In the genomic region with DNA sequence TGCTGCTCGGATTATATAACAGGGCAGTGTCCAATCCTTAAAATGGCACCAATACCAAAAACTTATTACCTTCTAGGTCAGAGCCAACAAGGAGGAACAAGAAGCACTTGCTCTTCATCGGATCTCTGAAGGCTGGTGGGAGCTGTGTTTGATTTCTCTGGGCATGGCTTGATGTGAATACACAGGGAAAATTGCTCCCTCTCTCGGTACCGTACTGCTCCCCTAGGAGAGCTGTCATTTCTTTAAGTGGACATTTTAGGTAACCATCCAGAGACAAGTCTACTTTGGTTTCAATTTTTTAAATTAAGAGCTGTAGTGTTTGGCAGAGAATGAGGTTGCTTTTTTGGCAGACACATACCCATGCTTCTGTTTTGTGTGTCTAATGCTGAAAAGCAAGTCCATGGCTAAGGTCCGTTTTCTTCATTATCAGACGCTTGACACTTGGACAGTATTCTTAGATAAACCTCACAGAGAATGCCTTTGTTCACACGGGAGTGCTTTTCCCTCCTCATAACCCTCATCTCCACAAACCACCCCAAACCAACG, we compare ENCODE assay signal across 20 cellular contexts.
DNase-seq lines count a peak whose midpoint lies in the region; FAIRE-seq and TF ChIP-seq lines count a peak whose summit lies in the region.
"Had no signal": no experiment of that assay in that cellular context is flagged by ENCODE, and none has a peak within 500 bp of the region (broad histone marks: within the 10 kb centered on the region; RNA-seq: fewer than 3 reads in every experiment).

No MANE protein-coding gene starts in this region.

- H3K9me3 ChIP-seq in SK-N-MC (ENCODE audit: low read depth, low read length) (no peaks in the 10 kb centered on the region), kidney (ENCODE audit: control insufficient read depth in 1 of 2, low read length in 2 of 2) (peaks cover 2 to 4% of the 10 kb centered on the region in 2 donors)
- H3K9me3 ChIP-seq: body of pancreas had no signal

- H3K4me1 Mint-ChIP-seq in nephron progenitor cell (peaks cover 11% of the 10 kb centered on the region), Calu3 (ENCODE audit: low read depth, unreplicated experiment) (no peaks in the 10 kb centered on the region)

- H3K4me3 Mint-ChIP-seq in nephron progenitor cell (no peak overlapping the region), Calu3 (ENCODE audit: low read depth, unreplicated experiment) (no peak overlapping the region)
- H3K4me3 Mint-ChIP-seq: CD8-positive, alpha-beta T cell; mesothelial cell of epicardium had no signal

- BruUV-seq in Calu3 (replicated peaks; lab: Mats Ljungman, UMichigan): no TSS peak

- H3K27ac ChIP-seq in SK-N-MC: peak overlapping the region; percentile 64; the same call in 1 of the 2 replicates
- no peak overlapping the region for H3K27ac ChIP-seq in kidney (ENCODE audit: low read depth in 2 of 2, low read length in 2 of 2)
- H3K27ac ChIP-seq: body of pancreas, skin epidermis, tibial nerve had no signal

- peaks cover 43% of the 10 kb centered on the region for H3K9me3 Mint-ChIP-seq in nephron progenitor cell
- no peaks in the 10 kb centered on the region for H3K9me3 Mint-ChIP-seq in Calu3 (ENCODE audit: low read depth, unreplicated experiment)

- H3K36me3 Mint-ChIP-seq in nephron progenitor cell (ENCODE audit: low read depth): peaks cover 70% of the 10 kb centered on the region
- H3K36me3 Mint-ChIP-seq in Calu3 (ENCODE audit: insufficient read depth, unreplicated experiment): no peaks in the 10 kb centered on the region
- H3K36me3 Mint-ChIP-seq: CD8-positive, alpha-beta T cell had no signal

- CTCF ChIA-PET in Calu3 (lab: Charles Lee): no interaction called here

- H3K9ac ChIP-seq in SK-N-MC (ENCODE audit: insufficient read length): no peak overlapping the region
- no peak overlapping the region for H3K9ac ChIP-seq in kidney (ENCODE audit: low read length in 2 of 2)

- intact Hi-C loops in Calu3 (cut with micrococcal nuclease; ENCODE audit: unreplicated experiment) (no loop called here), kidney (cut with DNase I) (no loop called here)

- peak; percentile 7 for DNase-seq in ELR (ENCODE audit: low read depth)
- no peak for DNase-seq in SK-N-MC (ENCODE audit: low read depth, low spot score)
- DNase-seq in fibroblast of peridontal ligament (ENCODE audit: extremely low read depth): peak; percentile 11
- DNase-seq in nephron progenitor cell: no peak
- no peak for DNase-seq in Calu3
- DNase-seq in D341Med (ENCODE audit: low spot score): no peak
- DNase-seq in kidney: no peak
- DNase-seq in hippocampal formation (lab: John Stamatoyannopoulos, UW): no peak
- DNase-seq: activated CD4-positive, CD25-positive, alpha-beta regulatory T cell treated with anti-CD3 and anti-CD28 coated beads, Interleukin-2, amount 50 U/mL, for 72 hours; body of pancreas; CD8-positive, alpha-beta T cell; effector CD8-positive, alpha-beta T cell; NCI-H748 treated with DMSO at 0.1 percent for 48 hours had no signal

- no peak for FAIRE-seq in kidney (lab: Jason Lieb, UNC)
- FAIRE-seq: G401.6, GM12892, keratinocyte had no signal

- peaks cover 0 to 2% of the 10 kb centered on the region in 2 donors for H3K4me1 ChIP-seq in kidney (ENCODE audit: control insufficient read depth in 1 of 2, insufficient read depth in 1 of 2, low read depth in 1 of 2, low read length in 2 of 2)
- H3K4me1 ChIP-seq: body of pancreas, HAP-1, tibial nerve had no signal

- H3K36me3 ChIP-seq in SK-N-MC (ENCODE audit: insufficient read depth, low read length) (peaks cover 12% of the 10 kb centered on the region), kidney (ENCODE audit: control insufficient read depth in 1 of 2, insufficient read depth in 2 of 2, low read length in 2 of 2) (no peaks in the 10 kb centered on the region)
- H3K36me3 ChIP-seq: HAP-1 had no signal

- H3K4me3 ChIP-seq in SK-N-MC (no peak overlapping the region), kidney (ENCODE audit: low read length in 2 of 2) (no peak overlapping the region)
- H3K4me3 ChIP-seq: body of pancreas, HAP-1, skin epidermis, tibial nerve had no signal

- H3K27ac Mint-ChIP-seq in nephron progenitor cell (peak overlapping the region; percentile 72), Calu3 (ENCODE audit: unreplicated experiment) (no peak overlapping the region)
- H3K27ac Mint-ChIP-seq: CD8-positive, alpha-beta T cell; mesothelial cell of epicardium had no signal

- TF ChIP-seq CTCF in nephron progenitor cell (IDR thresholded peaks at IDR 0.05) (no peak), Calu3 (IDR thresholded peaks at IDR 0.05; ENCODE audit: unreplicated experiment) (no peak), kidney (IDR thresholded peaks at IDR 0.05; ENCODE audit: borderline replicate concordance, extremely low read depth, insufficient read depth) (no peak)

- H3K27me3 Mint-ChIP-seq in nephron progenitor cell (ENCODE audit: low read depth, poor library complexity) (no peaks in the 10 kb centered on the region), Calu3 (ENCODE audit: unreplicated experiment) (no peaks in the 10 kb centered on the region)

Comparison
In these comparisons a context has a peak if more than half of its experiments do, and no peak if none do; other contexts are left out.
1. DNase-seq: peak in ELR (single experiment) and fibroblast of peridontal ligament (single experiment); none in SK-N-MC (single experiment), nephron progenitor cell (single experiment), Calu3 (single experiment), D341Med (single experiment), kidney (single experiment) and hippocampal formation (0 of 2).